ENCODE assay signal across 17 cellular contexts in the genomic region with DNA sequence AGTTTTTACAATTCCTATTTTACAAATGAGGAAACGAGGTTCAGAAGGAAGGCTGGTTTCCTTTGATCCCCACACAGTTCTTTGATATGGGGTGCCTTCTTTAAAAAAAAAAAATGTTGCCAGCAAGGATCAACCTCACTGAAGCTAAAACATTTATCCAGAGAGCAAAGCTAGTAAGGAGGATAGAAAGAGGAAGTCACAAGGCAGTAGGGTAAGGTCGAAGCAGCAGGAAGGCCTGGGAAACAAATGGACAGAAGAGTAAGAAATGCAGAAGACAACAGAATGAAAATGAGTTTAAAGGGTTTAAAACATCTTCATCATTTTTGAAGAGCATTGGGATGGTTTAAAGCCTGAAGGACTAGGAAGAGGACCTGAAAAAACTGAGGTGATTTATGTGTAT. TPM values are rescaled to one million over a fixed set of nuclear protein-coding genes. Genes with fewer than 3 reads are reported as not detected.
DNase-seq lines count a peak whose midpoint lies in the region; ATAC-seq, FAIRE-seq and TF ChIP-seq lines count a peak whose summit lies in the region.
"Had no signal": no experiment of that assay in that cellular context is flagged by ENCODE, and none has a peak within 500 bp of the region (broad histone marks: within the 10 kb centered on the region; RNA-seq: fewer than 3 reads in every experiment).

No MANE protein-coding gene starts in this region.

- H3K4me2 ChIP-seq in K562 (ENCODE audit: insufficient read depth, low read length): no peak overlapping the region
- H3K4me2 ChIP-seq: KMS-11, PC-9 had no signal

- FAIRE-seq in K562 (lab: Jason Lieb, UNC): no peak
- FAIRE-seq: G401.6, GM19239, HepG2 had no signal

- peaks cover 9% of the 10 kb centered on the region for H3K9me3 Mint-ChIP-seq in Caco-2 (ENCODE audit: unreplicated experiment)
- H3K9me3 Mint-ChIP-seq: T-cell had no signal

- H3K79me2 ChIP-seq in K562 (ENCODE audit: control insufficient read depth, insufficient read depth, low read length): no peaks in the 10 kb centered on the region

- H3K36me3 Mint-ChIP-seq in Caco-2 (ENCODE audit: insufficient read depth, unreplicated experiment): no peaks in the 10 kb centered on the region
- H3K36me3 Mint-ChIP-seq: T-cell had no signal

- TF ChIP-seq RAD21 in K562 (CRISPR knock-in tag; conservative IDR thresholded peaks at IDR 0.05 in 1 of 2, IDR thresholded peaks at IDR 0.05 in 1 of 2): no peak

- H3K4me3 Mint-ChIP-seq in Caco-2 (ENCODE audit: unreplicated experiment): no peak overlapping the region
- H3K4me3 Mint-ChIP-seq: T-cell had no signal

- no peaks in the 10 kb centered on the region for H3K9me3 ChIP-seq in K562 (replicated peaks; ENCODE audit: control insufficient read depth, insufficient read depth, low read depth, low read length)
- no peaks in the 10 kb centered on the region; the same call in 1 of the 2 replicates for H3K9me3 ChIP-seq in Caco-2

- DNase-seq in KBM-7 (peak; percentile 55), NB4 (ENCODE audit: low read depth) (peak; percentile 59), SKM-1 (lab: John Stamatoyannopoulos, UW; ENCODE audit: unreplicated experiment) (peak; percentile 27), K562 (ENCODE audit: extremely low read depth in 1 of 4, low spot score in 3 of 4) (no peak), HPDE6-E6E7 (ENCODE audit: extremely low spot score) (no peak), Caco-2 (no peak)
- DNase-seq: C1 segment of cervical spinal cord, DND-41, GOT3, NCI-H1105, PC-9, T-cell had no signal

- BruUV-seq in K562 (replicated peaks; lab: Mats Ljungman, UMichigan): no TSS peak
- no TSS peak for BruUV-seq in Caco-2 (replicated peaks; lab: Mats Ljungman, UMichigan)

- H3K27ac ChIP-seq in K562 (ENCODE audit: extremely low read depth, low read depth, low read length): no peak overlapping the region
- H3K27ac ChIP-seq: KMS-11, PC-9 had no signal

- no peak overlapping the region for H3K9ac ChIP-seq in K562 (ENCODE audit: insufficient read depth in 1 of 2, low read depth in 2 of 2, low read length in 2 of 2)
- H3K9ac ChIP-seq: KMS-11 had no signal

- no peaks in the 10 kb centered on the region for H3K36me3 ChIP-seq in K562 (ENCODE audit: control insufficient read depth, insufficient read depth, low read length)
- H3K36me3 ChIP-seq in Caco-2 (ENCODE audit: control insufficient read depth, insufficient read depth, low read length): no peaks in the 10 kb centered on the region

- ATAC-seq in K562 (no peak), GM18858 (IDR thresholded peaks at IDR 0.05; ENCODE audit: unreplicated experiment) (no peak)
- ATAC-seq: HepG2, T-cell had no signal

- no peaks in the 10 kb centered on the region for H3K9me1 ChIP-seq in K562 (ENCODE audit: control insufficient read depth, insufficient read depth, low read length)

- no peak for TF ChIP-seq POLR2A in NB4 (IDR thresholded peaks at IDR 0.05; ENCODE audit: extremely low read depth, insufficient read length)
- no peak for TF ChIP-seq POLR2A in K562 (conservative IDR thresholded peaks at IDR 0.05)

- H3K4me1 ChIP-seq in K562 (replicated peaks in 1 of 2; ENCODE audit: control insufficient read depth in 2 of 2, insufficient read depth in 2 of 2, low read length in 2 of 2) (peaks cover 0 to 4% of the 10 kb centered on the region in 2 experiments; a peak in 2 of 5 replicates), Caco-2 (peaks cover 36% of the 10 kb centered on the region)

- TF ChIP-seq CTCF in NB4 (IDR thresholded peaks at IDR 0.05; ENCODE audit: low read depth, low read length) (no peak), K562 (IDR thresholded peaks at IDR 0.05 in 2 of 3, conservative IDR thresholded peaks at IDR 0.05 in 1 of 3; ENCODE audit: insufficient read depth in 2 of 3, low read depth in 1 of 3, low read length in 3 of 3) (no peak), Caco-2 (IDR thresholded peaks at IDR 0.05; ENCODE audit: insufficient read depth in 1 of 2, low read depth in 1 of 2, low read length in 1 of 2, severe bottlenecking in 1 of 2, unreplicated experiment in 1 of 2) (no peak)

- no peak overlapping the region for H2AFZ ChIP-seq in K562 (ENCODE audit: low read depth, low read length)
- H2AFZ ChIP-seq: PC-9 had no signal

- intact Hi-C loops in K562 (cut with micrococcal nuclease) (no loop called here), Caco-2 (cut with micrococcal nuclease; ENCODE audit: unreplicated experiment) (no loop called here)

- WGBS in K562 (ENCODE audit: insufficient coverage, low coverage, missing lambda C conversion rate): 0% methylated on average over 2 of the region's 2 CpGs

- in situ Hi-C loops in KBM-7 (cut with MboI; ENCODE audit: low pct_unique_long_range_greater_than_20kb, low sequenced_read_pairs) (loop anchor here (25.0 kb wide), 1 partner anchor 290 kb away; no protein-coding TSS in a partner anchor), K562 (cut with MboI) (no loop called here)

- no peaks in the 10 kb centered on the region for H4K20me1 ChIP-seq in K562 (replicated peaks; ENCODE audit: control insufficient read depth, insufficient read depth, low read length)

- POLR2A ChIA-PET in K562 (lab: Yijun Ruan, JAX): no interaction called here
- POLR2A ChIA-PET in Caco-2 (lab: Charles Lee): no interaction called here

- H3K27ac Mint-ChIP-seq in Caco-2 (ENCODE audit: unreplicated experiment): no peak overlapping the region
- H3K27ac Mint-ChIP-seq: T-cell had no signal

- H3K27me3 Mint-ChIP-seq in Caco-2 (ENCODE audit: insufficient read depth, unreplicated experiment): no peaks in the 10 kb centered on the region

- peaks cover 13% of the 10 kb centered on the region for H3K4me1 Mint-ChIP-seq in Caco-2 (ENCODE audit: low read depth, unreplicated experiment)

- CTCF ChIA-PET in K562 (lab: Yijun Ruan, JAX; ENCODE audit: low intra/inter-chr PET ratio): interaction anchor here (1.8 kb wide), 1 partner anchor 21 kb away, joined by 4 read pairs; no protein-coding TSS in a partner anchor
- CTCF ChIA-PET in Caco-2 (lab: Charles Lee): no interaction called here

- no peak for TF ChIP-seq EP300 in K562 (IDR thresholded peaks at IDR 0.05; ENCODE audit: low read length)

- H3K4me3 ChIP-seq in NB4 (ENCODE audit: low read depth, low read length) (no peak overlapping the region), K562 (no peak overlapping the region), Caco-2 (ENCODE audit: low read depth, low read length) (no peak overlapping the region)
- H3K4me3 ChIP-seq: PC-9 had no signal

- H3K27me3 ChIP-seq in K562 (ENCODE audit: control insufficient read depth in 2 of 2, insufficient read depth in 2 of 2, low read length in 2 of 2) (no peaks in the 10 kb centered on the region; a peak in 1 of 5 replicates), Caco-2 (replicated peaks; ENCODE audit: control insufficient read depth, insufficient read depth, low read length) (no peaks in the 10 kb centered on the region)

TF ChIP-seq in K562, 482 proteins besides CTCF, POLR2A, EP300 and RAD21:
- TF ChIP-seq, protein P1, sequence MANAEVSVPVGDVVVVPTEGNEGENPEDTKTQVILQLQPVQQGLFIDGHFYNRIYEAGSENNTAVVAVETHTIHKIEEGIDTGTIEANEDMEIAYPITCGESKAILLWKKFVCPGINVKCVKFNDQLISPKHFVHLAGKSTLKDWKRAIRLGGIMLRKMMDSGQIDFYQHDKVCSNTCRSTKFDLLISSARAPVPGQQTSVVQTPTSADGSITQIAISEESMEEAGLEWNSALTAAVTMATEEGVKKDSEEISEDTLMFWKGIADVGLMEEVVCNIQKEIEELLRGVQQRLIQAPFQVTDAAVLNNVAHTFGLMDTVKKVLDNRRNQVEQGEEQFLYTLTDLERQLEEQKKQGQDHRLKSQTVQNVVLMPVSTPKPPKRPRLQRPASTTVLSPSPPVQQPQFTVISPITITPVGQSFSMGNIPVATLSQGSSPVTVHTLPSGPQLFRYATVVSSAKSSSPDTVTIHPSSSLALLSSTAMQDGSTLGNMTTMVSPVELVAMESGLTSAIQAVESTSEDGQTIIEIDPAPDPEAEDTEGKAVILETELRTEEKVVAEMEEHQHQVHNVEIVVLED (CRISPR knock-in tag; IDR thresholded peaks at IDR 0.05): no peak
- TF ChIP-seq, protein P2, sequence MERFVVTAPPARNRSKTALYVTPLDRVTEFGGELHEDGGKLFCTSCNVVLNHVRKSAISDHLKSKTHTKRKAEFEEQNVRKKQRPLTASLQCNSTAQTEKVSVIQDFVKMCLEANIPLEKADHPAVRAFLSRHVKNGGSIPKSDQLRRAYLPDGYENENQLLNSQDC (CRISPR knock-in tag; IDR thresholded peaks at IDR 0.05): no peak
- peak; percentile 82 for TF ChIP-seq SPI1 (IDR thresholded peaks at IDR 0.05; ENCODE audit: borderline replicate concordance, low read depth, low read length)

RNA-seq across cellular contexts. Expression of gene CP, which starts 30.6 kb away (rescaled TPM):
- not detected in 2 replicates for total RNA-seq in K562 (2011; cell fraction: chromatin; rRNA removed; ENCODE audit: low replicate concordance)
- total RNA-seq in K562 (2011; cell fraction: nucleolus; rRNA removed): not detected in 2 replicates
- total RNA-seq in K562 (2011; cell fraction: nucleoplasm; rRNA removed): not detected in 2 replicates
- not detected in 2 replicates for total RNA-seq in K562 (2014; rRNA removed)
- total RNA-seq in K562 (2014; rRNA removed; fragmentation: Illumina TruSeq; extraction: Trizol): not detected in 2 replicates
- not detected in 2 replicates for total RNA-seq in K562 (2015; rRNA removed; fragmentation: Illumina TruSeq; extraction: Trizol)
- total RNA-seq in K562 (2021): 0.49 and 0.75 TPM in 2 replicates
- polyA plus RNA-seq in K562 (2011; rRNA removed): not detected in 2 replicates
- polyA plus RNA-seq in K562 (2011; cell fraction: cytosol; rRNA removed): not detected in 2 replicates
- not detected in 2 replicates for polyA plus RNA-seq in K562 (2011; cell fraction: nucleus; rRNA removed)
- not detected in 2 replicates for polyA plus RNA-seq in K562 (2012)
- not detected in 2 replicates for polyA plus RNA-seq in K562 (2014; fragmentation: Illumina TruSeq; extraction: Trizol)
- polyA plus RNA-seq in K562 (2014; fragmentation: Nextera tagmentation; extraction: Ambion mirVana): not detected
- 0.30 TPM in 1 of 2 replicates, not detected in the other for polyA plus RNA-seq in K562 (2014; rRNA removed)
- polyA minus RNA-seq in K562 (2011; rRNA and poly(A)+ RNA removed): 0.11 TPM in 1 of 2 replicates, not detected in the other
- 4.3 TPM in 1 of 2 replicates, not detected in the other for polyA minus RNA-seq in K562 (2011; cell fraction: cytosol; rRNA and poly(A)+ RNA removed)
- polyA minus RNA-seq in K562 (2011; cell fraction: nucleus; rRNA and poly(A)+ RNA removed): not detected in 2 replicates
- 5.0 and 6.8 TPM in 2 replicates for total RNA-seq in Caco-2 (2022)

Comparison
In these comparisons a context has a peak if more than half of its experiments do, and no peak if none do; other contexts are left out.
1. DNase-seq: peak in KBM-7 (single experiment), NB4 (single experiment) and SKM-1 (single experiment); none in K562 (0 of 4), HPDE6-E6E7 (single experiment) and Caco-2 (0 of 2).